Comparison of ENCODE assay signal across 1 cellular context in genomic region chr12:49549735-49550710, GRCh38.
TF ChIP-seq lines count a peak whose summit lies in the region.

No MANE protein-coding gene starts in this region.

TF ChIP-seq in GM23338, 12 proteins besides CTCF, POLR2A, EP300 and RAD21 (continued from another document):
- TF ChIP-seq, protein P1, sequence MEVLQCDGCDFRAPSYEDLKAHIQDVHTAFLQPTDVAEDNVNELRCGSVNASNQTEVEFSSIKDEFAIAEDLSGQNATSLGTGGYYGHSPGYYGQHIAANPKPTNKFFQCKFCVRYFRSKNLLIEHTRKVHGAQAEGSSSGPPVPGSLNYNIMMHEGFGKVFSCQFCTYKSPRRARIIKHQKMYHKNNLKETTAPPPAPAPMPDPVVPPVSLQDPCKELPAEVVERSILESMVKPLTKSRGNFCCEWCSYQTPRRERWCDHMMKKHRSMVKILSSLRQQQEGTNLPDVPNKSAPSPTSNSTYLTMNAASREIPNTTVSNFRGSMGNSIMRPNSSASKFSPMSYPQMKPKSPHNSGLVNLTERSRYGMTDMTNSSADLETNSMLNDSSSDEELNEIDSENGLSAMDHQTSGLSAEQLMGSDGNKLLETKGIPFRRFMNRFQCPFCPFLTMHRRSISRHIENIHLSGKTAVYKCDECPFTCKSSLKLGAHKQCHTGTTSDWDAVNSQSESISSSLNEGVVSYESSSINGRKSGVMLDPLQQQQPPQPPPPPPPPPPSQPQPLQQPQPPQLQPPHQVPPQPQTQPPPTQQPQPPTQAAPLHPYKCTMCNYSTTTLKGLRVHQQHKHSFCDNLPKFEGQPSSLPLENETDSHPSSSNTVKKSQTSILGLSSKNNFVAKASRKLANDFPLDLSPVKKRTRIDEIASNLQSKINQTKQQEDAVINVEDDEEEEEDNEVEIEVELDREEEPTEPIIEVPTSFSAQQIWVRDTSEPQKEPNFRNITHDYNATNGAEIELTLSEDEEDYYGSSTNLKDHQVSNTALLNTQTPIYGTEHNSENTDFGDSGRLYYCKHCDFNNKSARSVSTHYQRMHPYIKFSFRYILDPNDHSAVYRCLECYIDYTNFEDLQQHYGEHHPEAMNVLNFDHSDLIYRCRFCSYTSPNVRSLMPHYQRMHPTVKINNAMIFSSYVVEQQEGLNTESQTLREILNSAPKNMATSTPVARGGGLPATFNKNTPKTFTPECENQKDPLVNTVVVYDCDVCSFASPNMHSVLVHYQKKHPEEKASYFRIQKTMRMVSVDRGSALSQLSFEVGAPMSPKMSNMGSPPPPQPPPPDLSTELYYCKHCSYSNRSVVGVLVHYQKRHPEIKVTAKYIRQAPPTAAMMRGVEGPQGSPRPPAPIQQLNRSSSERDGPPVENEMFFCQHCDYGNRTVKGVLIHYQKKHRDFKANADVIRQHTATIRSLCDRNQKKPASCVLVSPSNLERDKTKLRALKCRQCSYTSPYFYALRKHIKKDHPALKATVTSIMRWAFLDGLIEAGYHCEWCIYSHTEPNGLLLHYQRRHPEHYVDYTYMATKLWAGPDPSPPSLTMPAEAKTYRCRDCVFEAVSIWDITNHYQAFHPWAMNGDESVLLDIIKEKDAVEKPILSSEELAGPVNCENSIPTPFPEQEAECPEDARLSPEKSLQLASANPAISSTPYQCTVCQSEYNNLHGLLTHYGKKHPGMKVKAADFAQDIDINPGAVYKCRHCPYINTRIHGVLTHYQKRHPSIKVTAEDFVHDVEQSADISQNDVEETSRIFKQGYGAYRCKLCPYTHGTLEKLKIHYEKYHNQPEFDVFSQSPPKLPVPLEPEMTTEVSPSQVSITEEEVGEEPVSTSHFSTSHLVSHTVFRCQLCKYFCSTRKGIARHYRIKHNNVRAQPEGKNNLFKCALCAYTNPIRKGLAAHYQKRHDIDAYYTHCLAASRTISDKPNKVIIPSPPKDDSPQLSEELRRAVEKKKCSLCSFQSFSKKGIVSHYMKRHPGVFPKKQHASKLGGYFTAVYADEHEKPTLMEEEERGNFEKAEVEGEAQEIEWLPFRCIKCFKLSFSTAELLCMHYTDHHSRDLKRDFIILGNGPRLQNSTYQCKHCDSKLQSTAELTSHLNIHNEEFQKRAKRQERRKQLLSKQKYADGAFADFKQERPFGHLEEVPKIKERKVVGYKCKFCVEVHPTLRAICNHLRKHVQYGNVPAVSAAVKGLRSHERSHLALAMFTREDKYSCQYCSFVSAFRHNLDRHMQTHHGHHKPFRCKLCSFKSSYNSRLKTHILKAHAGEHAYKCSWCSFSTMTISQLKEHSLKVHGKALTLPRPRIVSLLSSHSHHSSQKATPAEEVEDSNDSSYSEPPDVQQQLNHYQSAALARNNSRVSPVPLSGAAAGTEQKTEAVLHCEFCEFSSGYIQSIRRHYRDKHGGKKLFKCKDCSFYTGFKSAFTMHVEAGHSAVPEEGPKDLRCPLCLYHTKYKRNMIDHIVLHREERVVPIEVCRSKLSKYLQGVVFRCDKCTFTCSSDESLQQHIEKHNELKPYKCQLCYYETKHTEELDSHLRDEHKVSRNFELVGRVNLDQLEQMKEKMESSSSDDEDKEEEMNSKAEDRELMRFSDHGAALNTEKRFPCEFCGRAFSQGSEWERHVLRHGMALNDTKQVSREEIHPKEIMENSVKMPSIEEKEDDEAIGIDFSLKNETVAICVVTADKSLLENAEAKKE (CRISPR knock-in tag; IDR thresholded peaks at IDR 0.05) = no peak
- TF ChIP-seq EZH2 (IDR thresholded peaks at IDR 0.05; ENCODE audit: low read depth, unreplicated experiment) = no peak
